12 cellular contexts compared by ENCODE assay signal in genomic region chr5:68631884-68632283, GRCh38.
DNase-seq lines count a peak whose midpoint lies in the region; ATAC-seq and TF ChIP-seq lines count a peak whose summit lies in the region.
"Had no signal": no experiment of that assay in that cellular context is flagged by ENCODE, and none has a peak within 500 bp of the region (broad histone marks: within the 10 kb centered on the region; RNA-seq: fewer than 3 reads in every experiment).

No MANE protein-coding gene starts in this region.

- no peaks in the 10 kb centered on the region for H3K36me3 Mint-ChIP-seq in GM23338 (ENCODE audit: low read depth)
- H3K36me3 Mint-ChIP-seq in endodermal cell (ENCODE audit: low read depth): no peaks in the 10 kb centered on the region
- no peaks in the 10 kb centered on the region for H3K36me3 Mint-ChIP-seq in neural progenitor cell
- H3K36me3 Mint-ChIP-seq: CD4-positive, CD25-positive, alpha-beta regulatory T cell had no signal

- peaks cover 5% of the 10 kb centered on the region for H3K27me3 Mint-ChIP-seq in GM23338 (ENCODE audit: insufficient read depth, low read depth, poor library complexity)
- H3K27me3 Mint-ChIP-seq in endodermal cell (ENCODE audit: insufficient read depth): no peaks in the 10 kb centered on the region
- no peaks in the 10 kb centered on the region for H3K27me3 Mint-ChIP-seq in neural progenitor cell (ENCODE audit: insufficient read depth, low read depth)

- H3K9ac ChIP-seq in endodermal cell (ENCODE audit: extremely low read depth, low read length, poor library complexity, severe bottlenecking): no peak overlapping the region
- H3K9ac ChIP-seq in neural progenitor cell: no peak overlapping the region

- DNase-seq in GM23338 (ENCODE audit: low spot score): no peak
- DNase-seq in endodermal cell: peak; percentile 56
- DNase-seq in neural progenitor cell (ENCODE audit: low spot score): no peak
- no peak for DNase-seq in AG08396 (ENCODE audit: low spot score)
- no peak for DNase-seq in HUDEP-2 (lab: John Stamatoyannopoulos, UW; ENCODE audit: unreplicated experiment in 76 of 76)
- DNase-seq: BE2C; C1 segment of cervical spinal cord; CD4-positive, CD25-positive, alpha-beta regulatory T cell; CD8-positive, alpha-beta memory T cell; COR-L47; HCEC 1CT had no signal

- H3K4me3 Mint-ChIP-seq in GM23338 (no peak overlapping the region), endodermal cell (no peak overlapping the region), neural progenitor cell (no peak overlapping the region)
- H3K4me3 Mint-ChIP-seq: CD4-positive, CD25-positive, alpha-beta regulatory T cell; CD8-positive, alpha-beta memory T cell had no signal

- no peak overlapping the region for H3K4me2 ChIP-seq in GM23338
- H3K4me2 ChIP-seq in neural progenitor cell: no peak overlapping the region

- peak overlapping the region; percentile 67; the same call in 1 of the 2 replicates for H2AFZ ChIP-seq in GM23338
- H2AFZ ChIP-seq in neural progenitor cell (replicated peaks): peak overlapping the region; percentile 54

- no peak overlapping the region for H3K27ac ChIP-seq in GM23338 (ENCODE audit: low read depth)
- no peak overlapping the region for H3K27ac ChIP-seq in endodermal cell (ENCODE audit: low read depth, low read length)
- no peak overlapping the region for H3K27ac ChIP-seq in neural progenitor cell

- no peak overlapping the region for H3K27ac Mint-ChIP-seq in GM23338
- H3K27ac Mint-ChIP-seq in endodermal cell: no peak overlapping the region
- no peak overlapping the region for H3K27ac Mint-ChIP-seq in neural progenitor cell
- H3K27ac Mint-ChIP-seq: CD4-positive, CD25-positive, alpha-beta regulatory T cell; CD8-positive, alpha-beta memory T cell had no signal

- WGBS in endodermal cell (ENCODE audit: insufficient coverage in 1 of 2, insufficient read length in 1 of 2), 2 experiments: 92 to 93% methylated on average over 2 of the region's 2 CpGs

- H3K36me3 ChIP-seq in GM23338 (ENCODE audit: insufficient read depth): no peaks in the 10 kb centered on the region
- no peaks in the 10 kb centered on the region for H3K36me3 ChIP-seq in endodermal cell (ENCODE audit: control insufficient read depth, insufficient read depth, low read length)
- no peaks in the 10 kb centered on the region for H3K36me3 ChIP-seq in neural progenitor cell
- H3K36me3 ChIP-seq: BE2C had no signal

- H3K9me2 ChIP-seq in GM23338 (ENCODE audit: insufficient read depth): peaks cover 5% of the 10 kb centered on the region; the same call in 1 of the 2 replicates

- H3K9me3 ChIP-seq in endodermal cell (ENCODE audit: control insufficient read depth, low read length) (no peaks in the 10 kb centered on the region), neural progenitor cell (ENCODE audit: low read depth) (no peaks in the 10 kb centered on the region)
- H3K9me3 ChIP-seq: BE2C had no signal

- no peaks in the 10 kb centered on the region for H4K20me1 ChIP-seq in GM23338 (replicated peaks; ENCODE audit: insufficient read depth)
- no peaks in the 10 kb centered on the region for H4K20me1 ChIP-seq in neural progenitor cell (ENCODE audit: low read depth)

- H3K4me1 ChIP-seq in GM23338 (ENCODE audit: insufficient read depth) (no peaks in the 10 kb centered on the region; the same call in 1 of the 2 replicates), endodermal cell (ENCODE audit: control insufficient read depth, insufficient read depth, low read length) (peaks cover 13% of the 10 kb centered on the region), neural progenitor cell (no peaks in the 10 kb centered on the region)

- H3F3A ChIP-seq in GM23338 (replicated peaks; ENCODE audit: low read depth): no peaks in the 10 kb centered on the region
- H3F3A ChIP-seq in neural progenitor cell (ENCODE audit: low read depth): no peaks in the 10 kb centered on the region

- H3K27me3 ChIP-seq in GM23338 (ENCODE audit: insufficient read depth) (no peaks in the 10 kb centered on the region), endodermal cell (ENCODE audit: control insufficient read depth, insufficient read depth, low read length, poor library complexity, severe bottlenecking) (no peaks in the 10 kb centered on the region), neural progenitor cell (no peaks in the 10 kb centered on the region)
- H3K27me3 ChIP-seq: BE2C had no signal

- no peaks in the 10 kb centered on the region for H3K9me3 Mint-ChIP-seq in GM23338
- no peaks in the 10 kb centered on the region for H3K9me3 Mint-ChIP-seq in endodermal cell
- no peaks in the 10 kb centered on the region for H3K9me3 Mint-ChIP-seq in neural progenitor cell
- H3K9me3 Mint-ChIP-seq: CD4-positive, CD25-positive, alpha-beta regulatory T cell; CD8-positive, alpha-beta memory T cell had no signal

- peaks cover 7% of the 10 kb centered on the region; the same call in 1 of the 3 replicates for H3K4me1 Mint-ChIP-seq in GM23338
- peaks cover 12% of the 10 kb centered on the region for H3K4me1 Mint-ChIP-seq in endodermal cell
- peaks cover 9% of the 10 kb centered on the region for H3K4me1 Mint-ChIP-seq in neural progenitor cell
- H3K4me1 Mint-ChIP-seq: CD4-positive, CD25-positive, alpha-beta regulatory T cell; CD8-positive, alpha-beta memory T cell had no signal

- H3K79me2 ChIP-seq in GM23338 (replicated peaks; ENCODE audit: insufficient read depth) (no peaks in the 10 kb centered on the region), neural progenitor cell (ENCODE audit: low read depth) (no peaks in the 10 kb centered on the region)

- TF ChIP-seq CTCF in GM23338 (conservative IDR thresholded peaks at IDR 0.05; ENCODE audit: low read depth in 2 of 2) (no peak), endodermal cell (conservative IDR thresholded peaks at IDR 0.05) (no peak), neural progenitor cell (IDR thresholded peaks at IDR 0.05) (no peak)

- no peak overlapping the region for H3K4me3 ChIP-seq in GM23338
- H3K4me3 ChIP-seq in endodermal cell (ENCODE audit: low read length): no peak overlapping the region
- H3K4me3 ChIP-seq in neural progenitor cell: no peak overlapping the region

- ATAC-seq in GM23338 (no peak), HG03565 (IDR thresholded peaks at IDR 0.05; ENCODE audit: unreplicated experiment) (no peak)

TF ChIP-seq in GM23338, 12 proteins besides CTCF, POLR2A, EP300 and RAD21:
- TF ChIP-seq EZH2phosphoT487 (IDR thresholded peaks at IDR 0.05; ENCODE audit: unreplicated experiment) (no peak), POLR2AphosphoS5 (IDR thresholded peaks at IDR 0.05; ENCODE audit: low read depth) (no peak)
TF ChIP-seq in GM23338: peak in this region for 0.
